ENCODE assay signal across 13 cellular contexts in genomic region chr2:69945900-69946299, GRCh38. TPM values are rescaled to one million over a fixed set of nuclear protein-coding genes. Genes with fewer than 3 reads are reported as not detected.
A peak's percentile ranks its signal among the peaks of the same experiment; 100 is the strongest.
DNase-seq lines count a peak whose midpoint lies in the region; ATAC-seq, FAIRE-seq and TF ChIP-seq lines count a peak whose summit lies in the region.
"Had no signal": no experiment of that assay in that cellular context is flagged by ENCODE, and none has a peak within 500 bp of the region (broad histone marks: within the 10 kb centered on the region; RNA-seq: fewer than 3 reads in every experiment).

No MANE protein-coding gene starts in this region.

- no peak overlapping the region for H3K27ac Mint-ChIP-seq in astrocyte (ENCODE audit: unreplicated experiment)

- H4K8ac ChIP-seq in mesenchymal stem cell (ENCODE audit: low read length), result peak overlapping the region; percentile 57

- H2AFZ ChIP-seq in GM23248 (peak overlapping the region; percentile 29; the same call in 1 of the 2 replicates), astrocyte (ENCODE audit: low read depth, low read length) (peak overlapping the region; percentile 8), mesenchymal stem cell (ENCODE audit: low read depth, low read length) (peak overlapping the region; percentile 33)

- in situ Hi-C loops in GM23248 (cut with MboI), result no loop called here

- H3K14ac ChIP-seq in mesenchymal stem cell (ENCODE audit: low read length in 2 of 2), result peak overlapping the region in 1 of 2 experiments; percentile 46

- no peaks in the 10 kb centered on the region for H3K79me2 ChIP-seq in GM23248 (ENCODE audit: insufficient read depth)
- no peaks in the 10 kb centered on the region for H3K79me2 ChIP-seq in astrocyte (ENCODE audit: insufficient read depth, low read length)

- H3K4me2 ChIP-seq in BLaER1 (peak overlapping the region; percentile 57), GM23248 (ENCODE audit: unreplicated experiment) (peak overlapping the region; percentile 36), astrocyte (ENCODE audit: low read length) (peak overlapping the region; percentile 73), mesenchymal stem cell (ENCODE audit: low read length, poor library complexity, severe bottlenecking) (no peak overlapping the region)

- no peak overlapping the region for H3K4me3 ChIP-seq in BLaER1
- no peak overlapping the region for H3K4me3 ChIP-seq in GM23248
- H3K4me3 ChIP-seq in astrocyte (ENCODE audit: insufficient read depth, low read depth, low read length), result peak overlapping the region; percentile 27
- H3K4me3 ChIP-seq in mesenchymal stem cell (ENCODE audit: insufficient read depth in 1 of 2, low read depth in 1 of 2, low read length in 2 of 2), result no peak overlapping the region
- no peak overlapping the region for H3K4me3 ChIP-seq in foreskin fibroblast (ENCODE audit: low read depth in 1 of 2, low read length in 2 of 2)
- H3K4me3 ChIP-seq: SK-N-MC had no signal

- H3K36me3 ChIP-seq in BLaER1 (peaks cover 11% of the 10 kb centered on the region; the same call in 1 of the 2 replicates), GM23248 (ENCODE audit: low read depth) (peaks cover 13% of the 10 kb centered on the region; the same call in 1 of the 2 replicates), astrocyte (ENCODE audit: insufficient read depth, low read length) (peaks cover 13% of the 10 kb centered on the region), mesenchymal stem cell (ENCODE audit: control insufficient read depth in 1 of 2, insufficient read depth in 2 of 2, low read depth in 1 of 2, low read length in 2 of 2) (peaks cover 0 to 29% of the 10 kb centered on the region in 2 experiments)

- no peaks in the 10 kb centered on the region for H3K9me2 ChIP-seq in GM23248 (ENCODE audit: insufficient read depth)

- no peaks in the 10 kb centered on the region for H3K9me3 Mint-ChIP-seq in astrocyte (ENCODE audit: unreplicated experiment)

- H2AK5ac ChIP-seq in mesenchymal stem cell (ENCODE audit: low read length, severe bottlenecking), result no peak overlapping the region

- H2BK120ac ChIP-seq in mesenchymal stem cell (ENCODE audit: low read depth, low read length), result no peak overlapping the region

- H3F3A ChIP-seq in GM23248 (ENCODE audit: insufficient read depth), result peaks cover 13% of the 10 kb centered on the region; the same call in 1 of the 2 replicates

- peaks cover 10% of the 10 kb centered on the region for H3K36me3 Mint-ChIP-seq in astrocyte (ENCODE audit: low read depth, unreplicated experiment)

- H3K4ac ChIP-seq in mesenchymal stem cell (ENCODE audit: low read depth in 1 of 2, low read length in 2 of 2), result peak overlapping the region; percentile 18 to 63

- TF ChIP-seq CTCF in astrocyte (IDR thresholded peaks at IDR 0.05; ENCODE audit: insufficient read depth, low read depth, low read length), result no peak
- TF ChIP-seq CTCF in foreskin fibroblast (IDR thresholded peaks at IDR 0.05; ENCODE audit: low read depth, low read length), result no peak

- no peak overlapping the region for H3K4me3 Mint-ChIP-seq in astrocyte (ENCODE audit: unreplicated experiment)

- WGBS in GM23248 (ENCODE audit: low coverage in 1 of 2, low lambda C conversion rate in 2 of 2, missing lambda C conversion rate in 2 of 2), 2 experiments, result 78 to 89% methylated on average over 8 of the region's 8 CpGs
- 96% methylated on average over 8 of the region's 8 CpGs for WGBS in mesenchymal stem cell

- no peaks in the 10 kb centered on the region for H4K20me1 ChIP-seq in BLaER1
- H4K20me1 ChIP-seq in GM23248 (ENCODE audit: insufficient read depth), result no peaks in the 10 kb centered on the region
- H4K20me1 ChIP-seq in astrocyte (ENCODE audit: insufficient read depth, low read length), result no peaks in the 10 kb centered on the region

- H3K27me3 Mint-ChIP-seq in astrocyte (ENCODE audit: low read depth, unreplicated experiment), result no peaks in the 10 kb centered on the region

- H2BK12ac ChIP-seq in mesenchymal stem cell (ENCODE audit: low read length in 2 of 2), result peak overlapping the region; percentile 18 to 95

- peaks cover 25% of the 10 kb centered on the region for H3K4me1 ChIP-seq in BLaER1
- peaks cover 14% of the 10 kb centered on the region for H3K4me1 ChIP-seq in GM23248 (ENCODE audit: insufficient read depth)
- H3K4me1 ChIP-seq in astrocyte (ENCODE audit: insufficient read depth, low read length), result peaks cover 22% of the 10 kb centered on the region
- H3K4me1 ChIP-seq in mesenchymal stem cell (ENCODE audit: control insufficient read depth, insufficient read depth, low read depth, low read length), result peaks cover 9% of the 10 kb centered on the region

- H3K27me3 ChIP-seq in BLaER1, result no peaks in the 10 kb centered on the region
- no peaks in the 10 kb centered on the region for H3K27me3 ChIP-seq in GM23248 (replicated peaks; ENCODE audit: insufficient read depth)
- peaks cover 2% of the 10 kb centered on the region for H3K27me3 ChIP-seq in astrocyte (ENCODE audit: insufficient read depth, low read length)
- no peaks in the 10 kb centered on the region for H3K27me3 ChIP-seq in mesenchymal stem cell (ENCODE audit: control insufficient read depth in 1 of 2, insufficient read depth in 1 of 2, low read length in 2 of 2)

- H3K9ac ChIP-seq in BLaER1 (no peak overlapping the region), GM23248 (peak overlapping the region; percentile 13; the same call in 1 of the 2 replicates), astrocyte (ENCODE audit: low read length) (peak overlapping the region; percentile 34), mesenchymal stem cell (ENCODE audit: low read length) (no peak overlapping the region)

- H3K27ac ChIP-seq in BLaER1 (peak overlapping the region; percentile 43; the same call in 1 of the 2 replicates), GM23248 (peak overlapping the region; percentile 33), astrocyte (ENCODE audit: low read depth, low read length) (peak overlapping the region; percentile 42), mesenchymal stem cell (ENCODE audit: low read length, poor library complexity, severe bottlenecking) (no peak overlapping the region)
- H3K27ac ChIP-seq: SK-N-MC had no signal

- ATAC-seq in HG03460 (IDR thresholded peaks at IDR 0.05; ENCODE audit: unreplicated experiment) (no peak), HG03354 (IDR thresholded peaks at IDR 0.05; ENCODE audit: poor library complexity, severe bottlenecking, unreplicated experiment) (no peak), HG02938 (IDR thresholded peaks at IDR 0.05; ENCODE audit: unreplicated experiment) (no peak)

- peak overlapping the region; percentile 35 for H2BK15ac ChIP-seq in mesenchymal stem cell (ENCODE audit: low read depth, poor library complexity, severe bottlenecking)

- FAIRE-seq in astrocyte (lab: Jason Lieb, UNC), result no peak

- peaks cover 17% of the 10 kb centered on the region for H3K4me1 Mint-ChIP-seq in astrocyte (ENCODE audit: low read depth, unreplicated experiment)

- no peak for DNase-seq in GM23248
- DNase-seq in astrocyte (ENCODE audit: low read depth), result no peak
- DNase-seq in mesenchymal stem cell, result no peak
- no peak for DNase-seq in foreskin fibroblast
- DNase-seq: amygdala, COR-L47, GOT3, NCI-H1930 had no signal

- peak overlapping the region; percentile 73 to 88 for H3K18ac ChIP-seq in mesenchymal stem cell (ENCODE audit: low read depth in 1 of 2, low read length in 2 of 2)

- H3K79me1 ChIP-seq in mesenchymal stem cell (replicated peaks; ENCODE audit: low read length, poor library complexity, severe bottlenecking), result no peaks in the 10 kb centered on the region

- H3K23ac ChIP-seq in mesenchymal stem cell (ENCODE audit: low read length in 2 of 2), result no peak overlapping the region

- H3K9me3 ChIP-seq in BLaER1, result no peaks in the 10 kb centered on the region
- no peaks in the 10 kb centered on the region for H3K9me3 ChIP-seq in GM23248 (ENCODE audit: low read depth)
- H3K9me3 ChIP-seq in astrocyte (ENCODE audit: insufficient read depth, low read depth, low read length), result no peaks in the 10 kb centered on the region
- H3K9me3 ChIP-seq in mesenchymal stem cell (ENCODE audit: control insufficient read depth, low read length), result no peaks in the 10 kb centered on the region

- peak overlapping the region; percentile 65 for H4K91ac ChIP-seq in mesenchymal stem cell (ENCODE audit: low read length)

- no peak overlapping the region for H2BK5ac ChIP-seq in mesenchymal stem cell (ENCODE audit: low read depth, low read length, poor library complexity, severe bottlenecking)

RNA-seq across cellular contexts. Expression of gene ASPRV1, which starts 15.5 kb away (rescaled TPM):
- total RNA-seq in GM23248 (2014; rRNA removed; shearing (Covaris generic)), result under 0.01 and 0.86 TPM in 2 replicates
- polyA plus RNA-seq in GM23248 (2016; fragmentation: Nextera tagmentation; extraction: Ambion mirVana), result 0.19 and 0.24 TPM in 2 replicates
- 0.23 and 0.26 TPM in 2 replicates for total RNA-seq in astrocyte
- polyA plus RNA-seq in mesenchymal stem cell (2013, experiment 1 of 2), result 0.08 TPM
- 0.15 TPM for polyA plus RNA-seq in mesenchymal stem cell (2013, experiment 2 of 2)

RNA-seq across cellular contexts. Expression of gene MXD1, which starts 31.0 kb away (rescaled TPM):
- total RNA-seq in GM23248 (2014; rRNA removed; shearing (Covaris generic)), result 4.4 and 5.3 TPM in 2 replicates
- polyA plus RNA-seq in GM23248 (2016; fragmentation: Nextera tagmentation; extraction: Ambion mirVana), result 6.3 and 7.6 TPM in 2 replicates
- 26.2 and 29.2 TPM in 2 replicates for total RNA-seq in astrocyte
- polyA plus RNA-seq in mesenchymal stem cell (2013, experiment 1 of 2), result 10.3 TPM
- polyA plus RNA-seq in mesenchymal stem cell (2013, experiment 2 of 2), result 10.3 TPM

RNA-seq across cellular contexts. Expression of gene SNRNP27, which starts 52.1 kb away (rescaled TPM):
- 46.8 and 69.3 TPM in 2 replicates for total RNA-seq in GM23248 (2014; rRNA removed; shearing (Covaris generic))
- polyA plus RNA-seq in GM23248 (2016; fragmentation: Nextera tagmentation; extraction: Ambion mirVana), result 84.4 and 85.9 TPM in 2 replicates
- 67.7 and 69.3 TPM in 2 replicates for total RNA-seq in astrocyte
- 91.2 TPM for polyA plus RNA-seq in mesenchymal stem cell (2013, experiment 1 of 2)
- 89.1 TPM for polyA plus RNA-seq in mesenchymal stem cell (2013, experiment 2 of 2)

Comparison
In these comparisons a context has a peak if more than half of its experiments do, and no peak if none do; other contexts are left out.
1. H3K9ac ChIP-seq: peak in GM23248 (single experiment) and astrocyte (single experiment); none in BLaER1 (single experiment) and mesenchymal stem cell (single experiment).
2. Peak in every context shown above with its lines, with median percentiles within 50 percentile points of each other: H2AFZ ChIP-seq.